ENCODE assay signal across 28 cellular contexts in the genomic region with DNA sequence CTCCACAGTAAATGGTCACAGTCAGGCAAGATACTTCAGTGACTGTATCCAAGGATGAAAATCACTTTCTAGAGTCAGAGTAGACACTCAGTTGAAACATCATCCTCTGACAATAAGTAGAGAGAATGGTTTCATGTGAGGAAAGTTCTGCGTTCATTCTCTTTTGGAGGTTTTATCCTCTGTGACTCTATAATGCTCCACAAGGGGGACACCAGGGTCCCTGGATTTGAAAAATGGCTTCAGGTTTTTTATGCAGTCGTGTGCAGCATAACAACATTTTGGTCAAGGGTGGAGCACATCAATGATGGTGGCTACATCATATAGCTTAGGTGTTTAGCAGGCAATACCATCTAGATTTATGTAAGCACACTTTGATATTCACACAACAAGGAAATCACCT. TPM values are rescaled to one million over a fixed set of nuclear protein-coding genes. Genes with fewer than 3 reads are reported as not detected.
DNase-seq lines count a peak whose midpoint lies in the region; ATAC-seq, FAIRE-seq and TF ChIP-seq lines count a peak whose summit lies in the region.
"Had no signal": no experiment of that assay in that cellular context is flagged by ENCODE, and none has a peak within 500 bp of the region (broad histone marks: within the 10 kb centered on the region; RNA-seq: fewer than 3 reads in every experiment).

No MANE protein-coding gene starts in this region.

- no peaks in the 10 kb centered on the region for H3K9me3 Mint-ChIP-seq in type B pancreatic cell
- peaks cover 3% of the 10 kb centered on the region for H3K9me3 Mint-ChIP-seq in activated CD4-positive, alpha-beta T cell treated with anti-CD3 and anti-CD28 coated beads, Interleukin-2, amount 10 ng/mL, durations not matched to agents 24 days and 14 days
- H3K9me3 Mint-ChIP-seq in activated T-helper 1 cell treated with anti-CD3 and anti-CD28 coated beads, Interleukin-12 subunit alpha, Interleukin-12 subunit beta, Interleukin-2, Interleukin-4 antibody, amounts not matched to agents 30 ng/mL and 10 ng/mL and 1 ng/mL, durations not matched to agents 14 hours and 24 hours and 36 hours: no peaks in the 10 kb centered on the region
- H3K9me3 Mint-ChIP-seq: natural killer cell; stimulated activated naive CD8-positive, alpha-beta T cell treated with anti-CD3 and anti-CD28 coated beads, Interleukin-15, Interleukin-2, amounts not matched to agents 100 ng/mL and 50 ng/mL, for 24 hours had no signal

- no peaks in the 10 kb centered on the region for H3K27me3 Mint-ChIP-seq in type B pancreatic cell
- peaks cover 1% of the 10 kb centered on the region for H3K27me3 Mint-ChIP-seq in activated CD4-positive, alpha-beta T cell treated with anti-CD3 and anti-CD28 coated beads, Interleukin-2, amount 10 ng/mL, durations not matched to agents 24 days and 14 days
- peaks cover 6% of the 10 kb centered on the region for H3K27me3 Mint-ChIP-seq in activated T-helper 1 cell treated with anti-CD3 and anti-CD28 coated beads, Interleukin-12 subunit alpha, Interleukin-12 subunit beta, Interleukin-2, Interleukin-4 antibody, amounts not matched to agents 30 ng/mL and 10 ng/mL and 1 ng/mL, durations not matched to agents 14 hours and 24 hours and 36 hours (ENCODE audit: insufficient read depth)
- H3K27me3 Mint-ChIP-seq: effector memory CD8-positive, alpha-beta T cell; stimulated activated naive CD8-positive, alpha-beta T cell treated with anti-CD3 and anti-CD28 coated beads, Interleukin-15, Interleukin-2, amounts not matched to agents 100 ng/mL and 50 ng/mL, for 24 hours had no signal

- FAIRE-seq in HepG2 (lab: Jason Lieb, UNC): no peak
- FAIRE-seq: GM18507, TTC549 had no signal

- no peak for TF ChIP-seq RAD21 in HepG2 (CRISPR knock-in tag; IDR thresholded peaks at IDR 0.05)

- H3K79me2 ChIP-seq in HepG2 (ENCODE audit: insufficient read depth, low read length) (no peaks in the 10 kb centered on the region), Karpas-422 (ENCODE audit: low read length) (no peaks in the 10 kb centered on the region)

- intact Hi-C loops in HepG2 (cut with micrococcal nuclease; ENCODE audit: unreplicated experiment) (loop anchor here (1.0 kb wide), 1 partner anchor 120 kb away; no protein-coding TSS in a partner anchor), right lobe of liver (cut with DNase I) (no loop called here)
- intact Hi-C loops in activated CD4-positive, alpha-beta T cell treated with anti-CD3 and anti-CD28 coated beads, Interleukin-2, amount 10 ng/mL, durations not matched to agents 24 days and 14 days (cut with micrococcal nuclease): no loop called here
- intact Hi-C loops in activated T-helper 1 cell treated with anti-CD3 and anti-CD28 coated beads, Interleukin-12 subunit alpha, Interleukin-12 subunit beta, Interleukin-2, Interleukin-4 antibody, amounts not matched to agents 30 ng/mL and 10 ng/mL and 1 ng/mL, durations not matched to agents 14 hours and 24 hours and 36 hours (cut with micrococcal nuclease): no loop called here

- H3K27me3 ChIP-seq in HepG2 (ENCODE audit: control insufficient read depth in 1 of 2, insufficient read depth in 2 of 2, low read length in 2 of 2) (no peaks in the 10 kb centered on the region), right lobe of liver (no peaks in the 10 kb centered on the region), Karpas-422 (ENCODE audit: low read length) (no peaks in the 10 kb centered on the region), brain microvascular endothelial cell (replicated peaks) (no peaks in the 10 kb centered on the region)
- H3K27me3 ChIP-seq: adrenal gland, colonic mucosa, gastroesophageal sphincter, SJCRH30 had no signal

- H2AFZ ChIP-seq in HepG2 (ENCODE audit: low read length): no peak overlapping the region
- no peak overlapping the region for H2AFZ ChIP-seq in Karpas-422 (ENCODE audit: low read length)
- H2AFZ ChIP-seq: GM23248 had no signal

- in situ Hi-C loops in HepG2 (cut with HindIII; ENCODE audit: extremely low pct_ligation_motif_present, low pct_unique_long_range_greater_than_20kb): no loop called here
- in situ Hi-C loops in brain microvascular endothelial cell (cut with HindIII; ENCODE audit: low pct_ligation_motif_present, low sequenced_read_pairs): no loop called here

- 20% methylated on average over 2 of the region's 2 CpGs for WGBS in HepG2 (ENCODE audit: low lambda C conversion rate)
- WGBS in right lobe of liver (ENCODE audit: insufficient coverage, low coverage, low lambda C conversion rate, missing lambda C conversion rate): 68% methylated on average over 2 of the region's 2 CpGs

- CTCF ChIA-PET in HepG2 (lab: Yijun Ruan, JAX; ENCODE audit: low intra/inter-chr PET ratio, low total read pairs): no interaction called here

- TF ChIP-seq CTCF in HepG2 (CRISPR knock-in tag; IDR thresholded peaks at IDR 0.05) (0 out of 2 replicates have a peak, but pooled peaks have one; percentile 10), right lobe of liver (IDR thresholded peaks at IDR 0.05) (no peak), brain microvascular endothelial cell (IDR thresholded peaks at IDR 0.05; ENCODE audit: low read depth, low read length, missing control alignments) (peak; percentile 16), type B pancreatic cell (conservative IDR thresholded peaks at IDR 0.05) (peak; percentile 46)

- H3K4me1 ChIP-seq in HepG2 (ENCODE audit: insufficient read depth, low read length) (no peaks in the 10 kb centered on the region), right lobe of liver (no peaks in the 10 kb centered on the region), Karpas-422 (ENCODE audit: low read length) (no peaks in the 10 kb centered on the region)
- H3K4me1 ChIP-seq: adrenal gland, colonic mucosa, gastroesophageal sphincter, SJCRH30 had no signal

- H3K27ac ChIP-seq in HepG2 (ENCODE audit: extremely low read length, insufficient read depth, low read length): no peak overlapping the region
- H3K27ac ChIP-seq in right lobe of liver: no peak overlapping the region
- H3K27ac ChIP-seq in Karpas-422 (ENCODE audit: low read length): no peak overlapping the region
- H3K27ac ChIP-seq in brain microvascular endothelial cell: no peak overlapping the region
- H3K27ac ChIP-seq: adrenal gland, colonic mucosa, gastroesophageal sphincter, GM23248, SJCRH30 had no signal

- H4K20me1 ChIP-seq in HepG2 (ENCODE audit: insufficient read depth, low read length) (no peaks in the 10 kb centered on the region), Karpas-422 (ENCODE audit: insufficient read depth, low read depth, low read length) (no peaks in the 10 kb centered on the region)

- no peak overlapping the region for H3K27ac Mint-ChIP-seq in type B pancreatic cell
- H3K27ac Mint-ChIP-seq in activated CD4-positive, alpha-beta T cell treated with anti-CD3 and anti-CD28 coated beads, Interleukin-2, amount 10 ng/mL, durations not matched to agents 24 days and 14 days: no peak overlapping the region
- H3K27ac Mint-ChIP-seq in activated T-helper 1 cell treated with anti-CD3 and anti-CD28 coated beads, Interleukin-12 subunit alpha, Interleukin-12 subunit beta, Interleukin-2, Interleukin-4 antibody, amounts not matched to agents 30 ng/mL and 10 ng/mL and 1 ng/mL, durations not matched to agents 14 hours and 24 hours and 36 hours: no peak overlapping the region
- H3K27ac Mint-ChIP-seq: activated CD8-positive, alpha-beta T cell treated with anti-CD3 and anti-CD28 coated beads, Interleukin-2, amount 10 ng/mL, durations not matched to agents 7 days and 5 days; CD14-positive monocyte; effector memory CD8-positive, alpha-beta T cell; natural killer cell; stimulated activated naive CD8-positive, alpha-beta T cell treated with anti-CD3 and anti-CD28 coated beads, Interleukin-15, Interleukin-2, amounts not matched to agents 100 ng/mL and 50 ng/mL, for 24 hours had no signal

- POLR2A ChIA-PET in HepG2 (lab: Yijun Ruan, JAX): no interaction called here

- no peak for TF ChIP-seq EP300 in HepG2 (IDR thresholded peaks at IDR 0.05; ENCODE audit: low read depth in 2 of 2, low read length in 2 of 2)
- no peak for TF ChIP-seq EP300 in HepG2 (CRISPR knock-in tag; IDR thresholded peaks at IDR 0.05; ENCODE audit: borderline replicate concordance)

- no TSS peak for BruUV-seq in HepG2 (replicated peaks; lab: Mats Ljungman, UMichigan)

- H3K4me1 Mint-ChIP-seq in type B pancreatic cell (ENCODE audit: unreplicated experiment): peaks cover 1% of the 10 kb centered on the region
- H3K4me1 Mint-ChIP-seq in activated CD4-positive, alpha-beta T cell treated with anti-CD3 and anti-CD28 coated beads, Interleukin-2, amount 10 ng/mL, durations not matched to agents 24 days and 14 days: no peaks in the 10 kb centered on the region
- no peaks in the 10 kb centered on the region for H3K4me1 Mint-ChIP-seq in activated T-helper 1 cell treated with anti-CD3 and anti-CD28 coated beads, Interleukin-12 subunit alpha, Interleukin-12 subunit beta, Interleukin-2, Interleukin-4 antibody, amounts not matched to agents 30 ng/mL and 10 ng/mL and 1 ng/mL, durations not matched to agents 14 hours and 24 hours and 36 hours (ENCODE audit: low read depth)
- H3K4me1 Mint-ChIP-seq: CD14-positive monocyte, natural killer cell had no signal

- no peak for TF ChIP-seq POLR2A in HepG2 (IDR thresholded peaks at IDR 0.05; ENCODE audit: insufficient read depth in 1 of 2, low read depth in 2 of 2, low read length in 2 of 2)
- no peak for TF ChIP-seq POLR2A in right lobe of liver (IDR thresholded peaks at IDR 0.05)

- no peak overlapping the region for H3K9ac ChIP-seq in HepG2 (ENCODE audit: insufficient read depth, low read depth, low read length)
- no peak overlapping the region for H3K9ac ChIP-seq in Karpas-422 (ENCODE audit: low read length)
- H3K9ac ChIP-seq: GM23248 had no signal

- no peaks in the 10 kb centered on the region for H3K36me3 Mint-ChIP-seq in type B pancreatic cell
- no peaks in the 10 kb centered on the region for H3K36me3 Mint-ChIP-seq in activated CD4-positive, alpha-beta T cell treated with anti-CD3 and anti-CD28 coated beads, Interleukin-2, amount 10 ng/mL, durations not matched to agents 24 days and 14 days (ENCODE audit: low read depth)
- H3K36me3 Mint-ChIP-seq in activated T-helper 1 cell treated with anti-CD3 and anti-CD28 coated beads, Interleukin-12 subunit alpha, Interleukin-12 subunit beta, Interleukin-2, Interleukin-4 antibody, amounts not matched to agents 30 ng/mL and 10 ng/mL and 1 ng/mL, durations not matched to agents 14 hours and 24 hours and 36 hours (ENCODE audit: low read depth): no peaks in the 10 kb centered on the region
- H3K36me3 Mint-ChIP-seq: CD14-positive monocyte, natural killer cell had no signal

- H3K36me3 ChIP-seq in HepG2 (replicated peaks in 1 of 2; ENCODE audit: control insufficient read depth in 1 of 2, insufficient read depth in 2 of 2, low read length in 2 of 2) (no peaks in the 10 kb centered on the region), right lobe of liver (no peaks in the 10 kb centered on the region), Karpas-422 (ENCODE audit: insufficient read depth, low read length) (no peaks in the 10 kb centered on the region), brain microvascular endothelial cell (replicated peaks) (no peaks in the 10 kb centered on the region)
- H3K36me3 ChIP-seq: adrenal gland, colonic mucosa, gastroesophageal sphincter, SJCRH30 had no signal

- H3K4me3 ChIP-seq in HepG2 (replicated peaks in 1 of 3; ENCODE audit: insufficient read depth in 1 of 3, low read depth in 2 of 3, low read length in 3 of 3): no peak overlapping the region
- no peak overlapping the region for H3K4me3 ChIP-seq in right lobe of liver
- no peak overlapping the region for H3K4me3 ChIP-seq in Karpas-422 (ENCODE audit: low read length)
- H3K4me3 ChIP-seq in brain microvascular endothelial cell (ENCODE audit: low read depth, low read length): no peak overlapping the region
- H3K4me3 ChIP-seq: adrenal gland, colonic mucosa, gastroesophageal sphincter, GM23248, SJCRH30 had no signal

- H3K4me3 Mint-ChIP-seq in type B pancreatic cell: no peak overlapping the region
- H3K4me3 Mint-ChIP-seq in activated CD4-positive, alpha-beta T cell treated with anti-CD3 and anti-CD28 coated beads, Interleukin-2, amount 10 ng/mL, durations not matched to agents 24 days and 14 days: no peak overlapping the region
- no peak overlapping the region for H3K4me3 Mint-ChIP-seq in activated T-helper 1 cell treated with anti-CD3 and anti-CD28 coated beads, Interleukin-12 subunit alpha, Interleukin-12 subunit beta, Interleukin-2, Interleukin-4 antibody, amounts not matched to agents 30 ng/mL and 10 ng/mL and 1 ng/mL, durations not matched to agents 14 hours and 24 hours and 36 hours
- H3K4me3 Mint-ChIP-seq: activated CD8-positive, alpha-beta T cell treated with anti-CD3 and anti-CD28 coated beads, Interleukin-2, amount 10 ng/mL, durations not matched to agents 7 days and 5 days; CD14-positive monocyte; effector memory CD8-positive, alpha-beta T cell; natural killer cell; stimulated activated naive CD8-positive, alpha-beta T cell treated with anti-CD3 and anti-CD28 coated beads, Interleukin-15, Interleukin-2, amounts not matched to agents 100 ng/mL and 50 ng/mL, for 24 hours had no signal

- no peak for DNase-seq in HepG2 (ENCODE audit: low spot score)
- no peak for DNase-seq in right lobe of liver
- peak; percentile 61 for DNase-seq in Karpas-422
- no peak for DNase-seq in brain microvascular endothelial cell
- DNase-seq in type B pancreatic cell (ENCODE audit: extremely low spot score, unreplicated experiment): no peak
- no peak for DNase-seq in pons (ENCODE audit: low spot score)
- no peak for DNase-seq in activated CD4-positive, alpha-beta T cell treated with anti-CD3 and anti-CD28 coated beads, Interleukin-2, amount 10 ng/mL, durations not matched to agents 24 days and 14 days
- no peak for DNase-seq in activated T-helper 1 cell treated with anti-CD3 and anti-CD28 coated beads, Interleukin-12 subunit alpha, Interleukin-12 subunit beta, Interleukin-2, Interleukin-4 antibody, amounts not matched to agents 30 ng/mL and 10 ng/mL and 1 ng/mL, durations not matched to agents 14 hours and 24 hours and 36 hours (ENCODE audit: low spot score)
- DNase-seq: activated CD4-positive, alpha-beta T cell treated with anti-CD3 and anti-CD28 coated beads for 1 hour; activated CD8-positive, alpha-beta T cell treated with anti-CD3 and anti-CD28 coated beads, Interleukin-2, amount 10 ng/mL, durations not matched to agents 7 days and 5 days; activated T-cell treated with anti-CD3 and anti-CD28 coated beads, Interleukin-2, amount 50 U/mL, for 1 hour; adrenal gland; Calu3; colonic mucosa; effector memory CD8-positive, alpha-beta T cell; GM23248; left ventricle myocardium superior; natural killer cell; NCI-H1048; NCI-H187 treated with DMSO at 0.1 percent for 48 hours; NK-92 treated with Interleukin-12 subunit alpha and Interleukin-12 subunit beta, amount 100 ng/mL, for 24 hours; posterior cingulate gyrus; SJCRH30 had no signal

- no peaks in the 10 kb centered on the region for H3K9me2 ChIP-seq in Karpas-422 (replicated peaks; ENCODE audit: insufficient read depth, low read length)

- ATAC-seq in HepG2 (peak; percentile 28; the same call in 1 of the 3 replicates), right lobe of liver (no peak)
- ATAC-seq: activated CD8-positive, alpha-beta T cell treated with anti-CD3 and anti-CD28 coated beads, Interleukin-2, amount 10 ng/mL, durations not matched to agents 7 days and 5 days; effector memory CD8-positive, alpha-beta T cell; gastroesophageal sphincter; left ventricle myocardium superior; natural killer cell had no signal

- H3K4me2 ChIP-seq in HepG2 (ENCODE audit: low read depth, low read length): no peak overlapping the region
- H3K4me2 ChIP-seq in Karpas-422 (ENCODE audit: low read depth, low read length, poor library complexity, severe bottlenecking): no peak overlapping the region

- H3K9me3 ChIP-seq in HepG2 (ENCODE audit: low read length): no peaks in the 10 kb centered on the region
- H3K9me3 ChIP-seq in right lobe of liver: no peaks in the 10 kb centered on the region
- no peaks in the 10 kb centered on the region for H3K9me3 ChIP-seq in Karpas-422 (ENCODE audit: low read length)
- H3K9me3 ChIP-seq: adrenal gland, colonic mucosa, gastroesophageal sphincter, SJCRH30 had no signal

RNA-seq across cellular contexts. Expression of gene TMEM168, which starts 40.4 kb away (rescaled TPM):
- total RNA-seq in HepG2 (2016; rRNA removed; fragmentation: Illumina TruSeq; extraction: Trizol): 5.7 and 8.7 TPM in 2 replicates
- 0.51 and 0.53 TPM in 2 replicates for total RNA-seq in HepG2 (2016; cell fraction: cytosol; rRNA removed; fragmentation: Illumina TruSeq; extraction: Trizol; ENCODE audit: low read depth)
- 7.0 and 8.7 TPM in 2 replicates for total RNA-seq in HepG2 (2016; cell fraction: insoluble cytoplasmic fraction; rRNA removed; fragmentation: Illumina TruSeq; extraction: Trizol)
- total RNA-seq in HepG2 (2016; cell fraction: membrane; rRNA removed; fragmentation: Illumina TruSeq; extraction: Trizol): 2.5 and 3.6 TPM in 2 replicates
- 13.7 and 16.6 TPM in 2 replicates for total RNA-seq in HepG2 (2016; cell fraction: nucleus; rRNA removed; fragmentation: Illumina TruSeq; extraction: Trizol)
- polyA plus RNA-seq in HepG2 (2011; rRNA removed): 13.8 and 15.7 TPM in 2 replicates
- 6.7 and 10.2 TPM in 2 replicates for polyA plus RNA-seq in HepG2 (2011; cell fraction: cytosol; rRNA removed)
- polyA plus RNA-seq in HepG2 (2011; cell fraction: nucleus; rRNA removed): 12.1 and 12.2 TPM in 2 replicates
- 7.9 and 8.6 TPM in 2 replicates for polyA plus RNA-seq in HepG2 (2012)
- polyA plus RNA-seq in HepG2 (2016; cell fraction: cytosol; fragmentation: Illumina TruSeq; extraction: Trizol; ENCODE audit: low read depth): 0.45 and 0.51 TPM in 2 replicates
- 4.0 and 5.9 TPM in 2 replicates for polyA plus RNA-seq in HepG2 (2016; cell fraction: insoluble cytoplasmic fraction; fragmentation: Illumina TruSeq; extraction: Trizol; ENCODE audit: low read depth)
- polyA plus RNA-seq in HepG2 (2016; cell fraction: membrane; fragmentation: Illumina TruSeq; extraction: Trizol; ENCODE audit: low read depth): 1.7 and 2.0 TPM in 2 replicates
- polyA plus RNA-seq in HepG2 (2016; cell fraction: nucleus; fragmentation: Illumina TruSeq; extraction: Trizol; ENCODE audit: insufficient read depth, low read depth): 19.4 TPM in 2 replicates
- polyA minus RNA-seq in HepG2 (2011; rRNA and poly(A)+ RNA removed; ENCODE audit: low replicate concordance): 11.0 and 18.1 TPM in 2 replicates
- 12.2 and 13.3 TPM in 2 replicates for polyA minus RNA-seq in HepG2 (2011; cell fraction: cytosol; rRNA and poly(A)+ RNA removed)
- polyA minus RNA-seq in HepG2 (2011; cell fraction: nucleus; rRNA and poly(A)+ RNA removed): 18.5 and 19.9 TPM in 2 replicates
- 1 to 10 TPM; 5.8 to 9.1 (median 7.3) TPM for total RNA-seq in right lobe of liver
- 27.4 and 32.0 TPM in 2 replicates for total RNA-seq in Karpas-422 (2014; rRNA removed; shearing (Covaris generic); ENCODE audit: low replicate concordance)
- total RNA-seq in type B pancreatic cell (ENCODE audit: low replicate concordance): 24.7 and 25.5 TPM in 2 replicates
- 16.2 and 18.3 TPM in 2 replicates for total RNA-seq in activated CD4-positive, alpha-beta T cell treated with anti-CD3 and anti-CD28 coated beads, Interleukin-2, amount 10 ng/mL, durations not matched to agents 24 days and 14 days
- total RNA-seq in activated T-helper 1 cell treated with anti-CD3 and anti-CD28 coated beads, Interleukin-12 subunit alpha, Interleukin-12 subunit beta, Interleukin-2, Interleukin-4 antibody, amounts not matched to agents 30 ng/mL and 10 ng/mL and 1 ng/mL, durations not matched to agents 14 hours and 24 hours and 36 hours: 18.1 and 18.2 TPM in 2 replicates

Comparison
In these comparisons a context has a peak if more than half of its experiments do, and no peak if none do; other contexts are left out.
1. CTCF ChIP-seq: peak in HepG2 (single experiment), brain microvascular endothelial cell (single experiment) and type B pancreatic cell (single experiment); none in right lobe of liver (0 of 4).